ENCODE assay signal across 15 cellular contexts in the genomic region with DNA sequence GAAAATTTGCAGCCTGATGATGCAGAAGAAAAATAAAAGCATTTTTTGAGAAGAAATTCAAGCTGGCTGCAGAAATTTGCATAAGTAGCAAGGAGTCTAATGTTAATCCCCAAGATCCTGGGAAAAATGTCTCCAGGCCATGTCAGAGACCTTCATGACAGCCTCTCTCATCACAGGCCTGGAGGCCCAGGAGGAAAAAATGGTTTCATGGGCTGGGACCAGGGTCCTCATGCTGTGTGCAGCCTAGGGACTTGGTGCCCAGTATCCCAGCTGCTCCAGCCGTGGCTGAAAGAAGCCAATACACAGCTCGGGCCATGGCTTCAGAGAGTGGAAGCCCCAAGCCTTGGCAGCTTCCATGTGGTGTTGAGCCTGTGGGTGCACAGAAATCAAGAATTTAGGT. TPM values are rescaled to one million over a fixed set of nuclear protein-coding genes. Genes with fewer than 3 reads are reported as not detected.
"Had no signal": no experiment of that assay in that cellular context is flagged by ENCODE, and none has a peak within 500 bp of the region (broad histone marks: within the 10 kb centered on the region; RNA-seq: fewer than 3 reads in every experiment).

No MANE protein-coding gene starts in this region.

RNA-seq across cellular contexts. Expression of a gene that starts 41.3 kb away (rescaled TPM):
- total RNA-seq: activated B cell treated with CpG ODN at 0.5 μM for 24 hours; activated CD4-positive, alpha-beta memory T cell treated with anti-CD3 and anti-CD28 coated beads for 36 hours; activated CD4-positive, alpha-beta T cell treated with anti-CD3 and anti-CD28 coated beads, Interleukin-2, amount 10 ng/mL, durations not matched to agents 24 days and 14 days; activated CD8-positive, alpha-beta memory T cell treated with anti-CD3 and anti-CD28 coated beads for 36 hours; activated CD8-positive, alpha-beta T cell treated with anti-CD3 and anti-CD28 coated beads for 36 hours; activated naive CD4-positive, alpha-beta T cell treated with anti-CD3 and anti-CD28 coated beads for 36 hours; activated naive CD4-positive, alpha-beta T cell treated with anti-CD3 and anti-CD28 coated beads, Interleukin-2, amount 50 U/mL, for 72 hours; activated naive CD8-positive, alpha-beta T cell treated with anti-CD3 and anti-CD28 coated beads for 36 hours; activated T-cell treated with anti-CD3 and anti-CD28 coated beads, Interleukin-2, amount 50 U/mL, for 4 hours; activated T-cell treated with anti-CD3 and anti-CD28 coated beads, Interleukin-2, amount 50 U/mL, for 72 hours; activated T-helper 1 cell treated with anti-CD3 and anti-CD28 coated beads, Interleukin-12 subunit alpha, Interleukin-12 subunit beta, Interleukin-2, Interleukin-4 antibody, amounts not matched to agents 30 ng/mL and 10 ng/mL and 1 ng/mL, durations not matched to agents 14 hours and 24 hours and 36 hours; activated T-helper 17 cell treated with anti-CD3 and anti-CD28 coated beads, Interleukin-2, amount 50 U/mL, for 72 hours; T-helper 1 cell treated with Interleukin-12 subunit alpha and Interleukin-12 subunit beta and Interleukin-4 antibody, amounts not matched to agents 30 ng/mL and 1 ng/mL, for 36 hours; T-helper 17 cell; T-helper 2 cell treated with Interferon-gamma antibody and Interleukin-4, amounts not matched to agents 100 ng/mL and 5 ng/mL, for 36 hours had no signal
